2 cellular contexts compared by ENCODE assay signal in genomic region chr17:40139566-40140058, GRCh38.
TF ChIP-seq lines count a peak whose summit lies in the region.

No MANE protein-coding gene starts in this region.

TF ChIP-seq in K562, 482 proteins besides CTCF, POLR2A, EP300 and RAD21 (continued from another document and continues in another):
- TF ChIP-seq MGA (IDR thresholded peaks at IDR 0.05) = no peak
- TF ChIP-seq RBM17 (IDR thresholded peaks at IDR 0.05; ENCODE audit: borderline replicate concordance, low read depth, low read length) = no peak
- TF ChIP-seq SMAD2 (IDR thresholded peaks at IDR 0.05; ENCODE audit: low read depth, low read length) = no peak
- TF ChIP-seq, protein P1, sequence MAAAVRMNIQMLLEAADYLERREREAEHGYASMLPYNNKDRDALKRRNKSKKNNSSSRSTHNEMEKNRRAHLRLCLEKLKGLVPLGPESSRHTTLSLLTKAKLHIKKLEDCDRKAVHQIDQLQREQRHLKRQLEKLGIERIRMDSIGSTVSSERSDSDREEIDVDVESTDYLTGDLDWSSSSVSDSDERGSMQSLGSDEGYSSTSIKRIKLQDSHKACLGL (CRISPR knock-in tag; IDR thresholded peaks at IDR 0.05; ENCODE audit: borderline replicate concordance, poor library complexity, severe bottlenecking) = no peak
- TF ChIP-seq ZC3H4 (CRISPR knock-in tag; IDR thresholded peaks at IDR 0.05; ENCODE audit: borderline replicate concordance) = peak; percentile 80; the same call in 1 of the 2 replicates
- TF ChIP-seq CBX8 (IDR thresholded peaks at IDR 0.05; ENCODE audit: borderline replicate concordance, extremely low read depth, low read depth, low read length, poor library complexity, severe bottlenecking) = no peak
- no peak for TF ChIP-seq PURB (CRISPR knock-in tag; IDR thresholded peaks at IDR 0.05; ENCODE audit: low read depth)
- TF ChIP-seq NCOA1 (IDR thresholded peaks at IDR 0.05; ENCODE audit: low read depth) = no peak
- TF ChIP-seq ADNP (tag; IDR thresholded peaks at IDR 0.05) = 0 out of 2 replicates have a peak, but pooled peaks have one; percentile 28
- TF ChIP-seq JUN (IDR thresholded peaks at IDR 0.05; ENCODE audit: borderline replicate concordance, low read depth, low read length) = no peak
- no peak for TF ChIP-seq JUN (CRISPR knock-in tag; IDR thresholded peaks at IDR 0.05; ENCODE audit: borderline replicate concordance)

TF ChIP-seq in HepG2, 621 proteins besides CTCF, POLR2A, EP300 and RAD21 (continued from another document and continues in another):
- TF ChIP-seq BCL6 (CRISPR knock-in tag; IDR thresholded peaks at IDR 0.05) (peak; percentile 25; the same call in 1 of the 2 replicates), ZNF121 (CRISPR knock-in tag; IDR thresholded peaks at IDR 0.05) (peak; percentile 100), ATRX (CRISPR knock-in tag; IDR thresholded peaks at IDR 0.05; ENCODE audit: borderline replicate concordance) (no peak), ZNF446 (CRISPR knock-in tag; IDR thresholded peaks at IDR 0.05) (peak; percentile 17; the same call in 1 of the 2 replicates), ZNF674 (CRISPR knock-in tag; IDR thresholded peaks at IDR 0.05; ENCODE audit: low read depth) (0 out of 2 replicates have a peak, but pooled peaks have one; percentile 12), ZNF883 (CRISPR knock-in tag; IDR thresholded peaks at IDR 0.05; ENCODE audit: not compliant biosample characterization) (peak; percentile 9), KDM3A (CRISPR knock-in tag; IDR thresholded peaks at IDR 0.05; ENCODE audit: low read depth) (0 out of 2 replicates have a peak, but pooled peaks have one; percentile 7), MIER2 (CRISPR knock-in tag; IDR thresholded peaks at IDR 0.05) (peak; percentile 22; the same call in 1 of the 2 replicates), ZNF331 (CRISPR knock-in tag; IDR thresholded peaks at IDR 0.05) (peak; percentile 56; the same call in 1 of the 2 replicates), ZSCAN29 (CRISPR knock-in tag; conservative IDR thresholded peaks at IDR 0.05) (0 out of 2 replicates have a peak, but pooled peaks have one; percentile 55), KDM2A (CRISPR knock-in tag; IDR thresholded peaks at IDR 0.05; ENCODE audit: borderline replicate concordance, low read depth) (peak; percentile 50; the same call in 1 of the 2 replicates), PRDM10 (CRISPR knock-in tag; IDR thresholded peaks at IDR 0.05; ENCODE audit: low read depth) (0 out of 2 replicates have a peak, but pooled peaks have one; percentile 15), ZNF816 (CRISPR knock-in tag; IDR thresholded peaks at IDR 0.05; ENCODE audit: borderline replicate concordance) (0 out of 2 replicates have a peak, but pooled peaks have one; percentile 75), ZFY (CRISPR knock-in tag; IDR thresholded peaks at IDR 0.05) (no peak), HNF1B (CRISPR knock-in tag; IDR thresholded peaks at IDR 0.05) (peak; percentile 1; the same call in 1 of the 2 replicates), ZNF282 (IDR thresholded peaks at IDR 0.05; ENCODE audit: partially characterized antibody) (no peak), KLF15 (CRISPR knock-in tag; IDR thresholded peaks at IDR 0.05; ENCODE audit: borderline replicate concordance) (0 out of 2 replicates have a peak, but pooled peaks have one; percentile 9), BRD4 (CRISPR knock-in tag; IDR thresholded peaks at IDR 0.05) (peak; percentile 67), HES4 (CRISPR knock-in tag; IDR thresholded peaks at IDR 0.05; ENCODE audit: borderline replicate concordance) (no peak), NR2F1 (CRISPR knock-in tag; IDR thresholded peaks at IDR 0.05) (peak; percentile 75 to 92), JDP2 (CRISPR knock-in tag; IDR thresholded peaks at IDR 0.05; ENCODE audit: borderline replicate concordance) (no peak), SMYD3 (CRISPR knock-in tag; IDR thresholded peaks at IDR 0.05) (peak; percentile 95; the same call in 1 of the 2 replicates), TOPORS (CRISPR knock-in tag; IDR thresholded peaks at IDR 0.05) (0 out of 2 replicates have a peak, but pooled peaks have one; percentile 12), PAX8 (CRISPR knock-in tag; IDR thresholded peaks at IDR 0.05; ENCODE audit: borderline replicate concordance) (0 out of 2 replicates have a peak, but pooled peaks have one; percentile 79), ZNF501 (CRISPR knock-in tag; IDR thresholded peaks at IDR 0.05) (peak; percentile 64), ERF (CRISPR knock-in tag; IDR thresholded peaks at IDR 0.05) (0 out of 2 replicates have a peak, but pooled peaks have one; percentile 63), IKZF4 (CRISPR knock-in tag; IDR thresholded peaks at IDR 0.05; ENCODE audit: borderline replicate concordance, low read depth, not compliant biosample characterization) (no peak), ZNF781 (CRISPR knock-in tag; IDR thresholded peaks at IDR 0.05; ENCODE audit: borderline replicate concordance, not compliant biosample characterization) (peak; percentile 64), NR1H2 (CRISPR knock-in tag; IDR thresholded peaks at IDR 0.05; ENCODE audit: borderline replicate concordance, low read depth) (no peak), ZNF333 (CRISPR knock-in tag; IDR thresholded peaks at IDR 0.05; ENCODE audit: borderline replicate concordance) (peak; percentile 10; the same call in 1 of the 2 replicates), PPARG (CRISPR knock-in tag; conservative IDR thresholded peaks at IDR 0.05) (no peak), SAFB2 (CRISPR knock-in tag; IDR thresholded peaks at IDR 0.05; ENCODE audit: borderline replicate concordance, low read depth) (0 out of 2 replicates have a peak, but pooled peaks have one; percentile 24), RARG (CRISPR knock-in tag; IDR thresholded peaks at IDR 0.05; ENCODE audit: low read depth) (no peak)
- TF ChIP-seq, protein P2, sequence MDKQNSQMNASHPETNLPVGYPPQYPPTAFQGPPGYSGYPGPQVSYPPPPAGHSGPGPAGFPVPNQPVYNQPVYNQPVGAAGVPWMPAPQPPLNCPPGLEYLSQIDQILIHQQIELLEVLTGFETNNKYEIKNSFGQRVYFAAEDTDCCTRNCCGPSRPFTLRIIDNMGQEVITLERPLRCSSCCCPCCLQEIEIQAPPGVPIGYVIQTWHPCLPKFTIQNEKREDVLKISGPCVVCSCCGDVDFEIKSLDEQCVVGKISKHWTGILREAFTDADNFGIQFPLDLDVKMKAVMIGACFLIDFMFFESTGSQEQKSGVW (CRISPR knock-in tag; IDR thresholded peaks at IDR 0.05; ENCODE audit: borderline replicate concordance) = no peak
- TF ChIP-seq, protein P3, sequence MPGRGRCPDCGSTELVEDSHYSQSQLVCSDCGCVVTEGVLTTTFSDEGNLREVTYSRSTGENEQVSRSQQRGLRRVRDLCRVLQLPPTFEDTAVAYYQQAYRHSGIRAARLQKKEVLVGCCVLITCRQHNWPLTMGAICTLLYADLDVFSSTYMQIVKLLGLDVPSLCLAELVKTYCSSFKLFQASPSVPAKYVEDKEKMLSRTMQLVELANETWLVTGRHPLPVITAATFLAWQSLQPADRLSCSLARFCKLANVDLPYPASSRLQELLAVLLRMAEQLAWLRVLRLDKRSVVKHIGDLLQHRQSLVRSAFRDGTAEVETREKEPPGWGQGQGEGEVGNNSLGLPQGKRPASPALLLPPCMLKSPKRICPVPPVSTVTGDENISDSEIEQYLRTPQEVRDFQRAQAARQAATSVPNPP (CRISPR knock-in tag; IDR thresholded peaks at IDR 0.05) = peak; percentile 75; the same call in 1 of the 2 replicates
- TF ChIP-seq, protein P4, sequence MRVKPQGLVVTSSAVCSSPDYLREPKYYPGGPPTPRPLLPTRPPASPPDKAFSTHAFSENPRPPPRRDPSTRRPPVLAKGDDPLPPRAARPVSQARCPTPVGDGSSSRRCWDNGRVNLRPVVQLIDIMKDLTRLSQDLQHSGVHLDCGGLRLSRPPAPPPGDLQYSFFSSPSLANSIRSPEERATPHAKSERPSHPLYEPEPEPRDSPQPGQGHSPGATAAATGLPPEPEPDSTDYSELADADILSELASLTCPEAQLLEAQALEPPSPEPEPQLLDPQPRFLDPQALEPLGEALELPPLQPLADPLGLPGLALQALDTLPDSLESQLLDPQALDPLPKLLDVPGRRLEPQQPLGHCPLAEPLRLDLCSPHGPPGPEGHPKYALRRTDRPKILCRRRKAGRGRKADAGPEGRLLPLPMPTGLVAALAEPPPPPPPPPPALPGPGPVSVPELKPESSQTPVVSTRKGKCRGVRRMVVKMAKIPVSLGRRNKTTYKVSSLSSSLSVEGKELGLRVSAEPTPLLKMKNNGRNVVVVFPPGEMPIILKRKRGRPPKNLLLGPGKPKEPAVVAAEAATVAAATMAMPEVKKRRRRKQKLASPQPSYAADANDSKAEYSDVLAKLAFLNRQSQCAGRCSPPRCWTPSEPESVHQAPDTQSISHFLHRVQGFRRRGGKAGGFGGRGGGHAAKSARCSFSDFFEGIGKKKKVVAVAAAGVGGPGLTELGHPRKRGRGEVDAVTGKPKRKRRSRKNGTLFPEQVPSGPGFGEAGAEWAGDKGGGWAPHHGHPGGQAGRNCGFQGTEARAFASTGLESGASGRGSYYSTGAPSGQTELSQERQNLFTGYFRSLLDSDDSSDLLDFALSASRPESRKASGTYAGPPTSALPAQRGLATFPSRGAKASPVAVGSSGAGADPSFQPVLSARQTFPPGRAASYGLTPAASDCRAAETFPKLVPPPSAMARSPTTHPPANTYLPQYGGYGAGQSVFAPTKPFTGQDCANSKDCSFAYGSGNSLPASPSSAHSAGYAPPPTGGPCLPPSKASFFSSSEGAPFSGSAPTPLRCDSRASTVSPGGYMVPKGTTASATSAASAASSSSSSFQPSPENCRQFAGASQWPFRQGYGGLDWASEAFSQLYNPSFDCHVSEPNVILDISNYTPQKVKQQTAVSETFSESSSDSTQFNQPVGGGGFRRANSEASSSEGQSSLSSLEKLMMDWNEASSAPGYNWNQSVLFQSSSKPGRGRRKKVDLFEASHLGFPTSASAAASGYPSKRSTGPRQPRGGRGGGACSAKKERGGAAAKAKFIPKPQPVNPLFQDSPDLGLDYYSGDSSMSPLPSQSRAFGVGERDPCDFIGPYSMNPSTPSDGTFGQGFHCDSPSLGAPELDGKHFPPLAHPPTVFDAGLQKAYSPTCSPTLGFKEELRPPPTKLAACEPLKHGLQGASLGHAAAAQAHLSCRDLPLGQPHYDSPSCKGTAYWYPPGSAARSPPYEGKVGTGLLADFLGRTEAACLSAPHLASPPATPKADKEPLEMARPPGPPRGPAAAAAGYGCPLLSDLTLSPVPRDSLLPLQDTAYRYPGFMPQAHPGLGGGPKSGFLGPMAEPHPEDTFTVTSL (CRISPR knock-in tag; IDR thresholded peaks at IDR 0.05; ENCODE audit: borderline replicate concordance) = 0 out of 2 replicates have a peak, but pooled peaks have one; percentile 65
- TF ChIP-seq, protein P5, sequence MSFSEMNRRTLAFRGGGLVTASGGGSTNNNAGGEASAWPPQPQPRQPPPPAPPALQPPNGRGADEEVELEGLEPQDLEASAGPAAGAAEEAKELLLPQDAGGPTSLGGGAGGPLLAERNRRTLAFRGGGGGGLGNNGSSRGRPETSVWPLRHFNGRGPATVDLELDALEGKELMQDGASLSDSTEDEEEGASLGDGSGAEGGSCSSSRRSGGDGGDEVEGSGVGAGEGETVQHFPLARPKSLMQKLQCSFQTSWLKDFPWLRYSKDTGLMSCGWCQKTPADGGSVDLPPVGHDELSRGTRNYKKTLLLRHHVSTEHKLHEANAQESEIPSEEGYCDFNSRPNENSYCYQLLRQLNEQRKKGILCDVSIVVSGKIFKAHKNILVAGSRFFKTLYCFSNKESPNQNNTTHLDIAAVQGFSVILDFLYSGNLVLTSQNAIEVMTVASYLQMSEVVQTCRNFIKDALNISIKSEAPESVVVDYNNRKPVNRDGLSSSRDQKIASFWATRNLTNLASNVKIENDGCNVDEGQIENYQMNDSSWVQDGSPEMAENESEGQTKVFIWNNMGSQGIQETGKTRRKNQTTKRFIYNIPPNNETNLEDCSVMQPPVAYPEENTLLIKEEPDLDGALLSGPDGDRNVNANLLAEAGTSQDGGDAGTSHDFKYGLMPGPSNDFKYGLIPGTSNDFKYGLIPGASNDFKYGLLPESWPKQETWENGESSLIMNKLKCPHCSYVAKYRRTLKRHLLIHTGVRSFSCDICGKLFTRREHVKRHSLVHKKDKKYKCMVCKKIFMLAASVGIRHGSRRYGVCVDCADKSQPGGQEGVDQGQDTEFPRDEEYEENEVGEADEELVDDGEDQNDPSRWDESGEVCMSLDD (CRISPR knock-in tag; IDR thresholded peaks at IDR 0.05; ENCODE audit: borderline replicate concordance) = 0 out of 2 replicates have a peak, but pooled peaks have one; percentile 30
